In genomic region chrX:147911192-147912022, GRCh38 we compare ENCODE assay signal across 8 cellular contexts.
DNase-seq lines count a peak whose midpoint lies in the region; ATAC-seq lines count a peak whose summit lies in the region.

Gene FMR1 (plus strand): TSS chrX:147911919. CDS start chrX:147912180, 261 bp downstream.

- DNase-seq in CMK (ENCODE audit: low read depth) (peak; percentile 79), HS-27A (ENCODE audit: low read depth) (peak; percentile 73), medulla oblongata (ENCODE audit: extremely low spot score) (peak; percentile 92)
- peak; percentile 79 for DNase-seq in NK-92 treated with Interleukin-12 subunit alpha and Interleukin-12 subunit beta, amount 100 ng/mL, for 24 hours (lab: John Stamatoyannopoulos, UW)
- DNase-seq in activated CD8-positive, alpha-beta memory T cell treated with anti-CD3 and anti-CD28 coated beads for 24 hours = peak; percentile 93
- DNase-seq in effector CD8-positive, alpha-beta T cell (lab: John Stamatoyannopoulos, UW) = peak; percentile 89
- DNase-seq in stimulated activated CD4-positive, alpha-beta T cell treated with anti-CD3 and anti-CD28 coated beads, TNF-alpha, amount 100 ng/mL, for 48 hours (ENCODE audit: low read depth in 3 of 3) = peak; percentile 75 to 87 (median 84)

- peak; percentile 79 for ATAC-seq in GM19468 (IDR thresholded peaks at IDR 0.05; ENCODE audit: extremely low read depth, unreplicated experiment)

Comparison
In these comparisons a context has a peak if more than half of its experiments do, and no peak if none do; other contexts are left out.
1. Peak in every context shown above with its lines: DNase-seq and ATAC-seq.